Comparison of ENCODE assay signal across 19 cellular contexts in the genomic region with DNA sequence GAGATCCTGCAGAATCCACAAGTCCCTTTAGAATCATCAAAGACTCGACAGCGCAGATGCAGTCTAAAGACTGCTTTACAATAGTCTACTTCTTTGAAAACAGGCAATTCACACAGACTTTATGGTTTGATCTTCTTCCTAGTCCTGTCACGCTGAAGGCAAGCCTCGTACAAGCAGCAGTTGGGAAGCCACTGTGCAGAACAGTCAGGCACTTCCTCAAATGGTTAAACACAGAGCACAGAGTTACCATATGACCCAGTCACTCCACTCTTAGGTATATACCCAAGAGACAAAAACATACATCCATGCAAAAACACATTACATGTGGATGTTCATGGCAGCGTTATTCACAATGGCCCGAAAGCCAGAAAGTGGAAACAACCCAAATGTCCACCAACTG. TPM values are rescaled to one million over a fixed set of nuclear protein-coding genes. Genes with fewer than 3 reads are reported as not detected.
"Had no signal": no experiment of that assay in that cellular context is flagged by ENCODE, and none has a peak within 500 bp of the region (broad histone marks: within the 10 kb centered on the region; RNA-seq: fewer than 3 reads in every experiment).

No MANE protein-coding gene starts in this region.

- H3K36me3 ChIP-seq: adrenal gland, colonic mucosa, ovary, right lobe of liver had no signal

- H3K4me1 Mint-ChIP-seq: activated CD4-positive, alpha-beta T cell treated with anti-CD3 and anti-CD28 coated beads for 36 hours; activated naive CD4-positive, alpha-beta T cell treated with anti-CD3 and anti-CD28 coated beads, Interleukin-2, amount 50 U/mL, for 24 hours had no signal

- H3K4me3 ChIP-seq: adrenal gland, colonic mucosa, hepatocyte, ovary, right lobe of liver, upper lobe of left lung had no signal

- H3K9me3 ChIP-seq: adrenal gland, colonic mucosa, ovary, right lobe of liver, upper lobe of left lung had no signal

- H3K4me1 ChIP-seq: adrenal gland, colonic mucosa, right lobe of liver had no signal

- H3K9me3 Mint-ChIP-seq: activated naive CD4-positive, alpha-beta T cell treated with anti-CD3 and anti-CD28 coated beads, Interleukin-2, amount 50 U/mL, for 24 hours; naive B cell; stimulated activated naive CD8-positive, alpha-beta T cell treated with anti-CD3 and anti-CD28 coated beads, Interleukin-15, Interleukin-2, amounts not matched to agents 100 ng/mL and 50 ng/mL, for 24 hours had no signal

- FAIRE-seq: endometrium had no signal

- ATAC-seq: activated CD4-positive, alpha-beta T cell treated with anti-CD3 and anti-CD28 coated beads for 36 hours; activated T-cell treated with anti-CD3 and anti-CD28 coated beads, Interleukin-2, amount 50 U/mL, for 4 hours had no signal

- H3K27ac Mint-ChIP-seq: activated CD4-positive, alpha-beta memory T cell treated with anti-CD3 and anti-CD28 coated beads for 36 hours; activated CD4-positive, alpha-beta T cell treated with anti-CD3 and anti-CD28 coated beads for 36 hours; activated naive CD4-positive, alpha-beta T cell treated with anti-CD3 and anti-CD28 coated beads, Interleukin-2, amount 50 U/mL, for 24 hours; naive B cell; stimulated activated naive CD8-positive, alpha-beta T cell treated with anti-CD3 and anti-CD28 coated beads, Interleukin-15, Interleukin-2, amounts not matched to agents 100 ng/mL and 50 ng/mL, for 24 hours had no signal

- H3K27ac ChIP-seq: adrenal gland, colonic mucosa, ovary, right lobe of liver, upper lobe of left lung, WERI-Rb-1 had no signal

- DNase-seq: activated CD4-positive, alpha-beta memory T cell treated with anti-CD3 and anti-CD28 coated beads for 36 hours; activated CD4-positive, alpha-beta T cell treated with anti-CD3 and anti-CD28 coated beads for 36 hours; activated effector memory CD4-positive, alpha-beta T cell treated with Interleukin-2 at 50 U/mL for 16 hours; activated T-cell treated with anti-CD3 and anti-CD28 coated beads, Interleukin-2, amount 50 U/mL, for 4 hours; adrenal gland; caudate nucleus; colonic mucosa; mammary epithelial cell; naive B cell; ovary; right lobe of liver; T1000; upper lobe of left lung; WERI-Rb-1 had no signal

- H3K27me3 Mint-ChIP-seq: activated CD4-positive, alpha-beta memory T cell treated with anti-CD3 and anti-CD28 coated beads for 36 hours; activated CD4-positive, alpha-beta T cell treated with anti-CD3 and anti-CD28 coated beads for 36 hours; activated naive CD4-positive, alpha-beta T cell treated with anti-CD3 and anti-CD28 coated beads, Interleukin-2, amount 50 U/mL, for 24 hours; stimulated activated naive CD8-positive, alpha-beta T cell treated with anti-CD3 and anti-CD28 coated beads, Interleukin-15, Interleukin-2, amounts not matched to agents 100 ng/mL and 50 ng/mL, for 24 hours had no signal

- H3K27me3 ChIP-seq: adrenal gland, colonic mucosa, hepatocyte, ovary, right lobe of liver, upper lobe of left lung had no signal

- H3K4me3 Mint-ChIP-seq: activated CD4-positive, alpha-beta memory T cell treated with anti-CD3 and anti-CD28 coated beads for 36 hours; activated CD4-positive, alpha-beta T cell treated with anti-CD3 and anti-CD28 coated beads for 36 hours; activated naive CD4-positive, alpha-beta T cell treated with anti-CD3 and anti-CD28 coated beads, Interleukin-2, amount 50 U/mL, for 24 hours; activated T-cell treated with anti-CD3 and anti-CD28 coated beads, Interleukin-2, amount 50 U/mL, for 4 hours; naive B cell; stimulated activated naive CD8-positive, alpha-beta T cell treated with anti-CD3 and anti-CD28 coated beads, Interleukin-15, Interleukin-2, amounts not matched to agents 100 ng/mL and 50 ng/mL, for 24 hours had no signal

RNA-seq across cellular contexts. Expression of gene NPFFR1, which starts 57.2 kb away (rescaled TPM):
- total RNA-seq: activated CD4-positive, alpha-beta T cell treated with anti-CD3 and anti-CD28 coated beads for 36 hours; activated T-cell treated with anti-CD3 and anti-CD28 coated beads, Interleukin-2, amount 50 U/mL, for 4 hours; hepatocyte; pulmonary artery endothelial cell; right lobe of liver had no signal
- polyA plus RNA-seq: hepatocyte had no signal
